ENCODE assay signal across 22 cellular contexts in genomic region chr2:159125858-159126257, GRCh38.
DNase-seq lines count a peak whose midpoint lies in the region; ATAC-seq, FAIRE-seq and TF ChIP-seq lines count a peak whose summit lies in the region.
"Had no signal": no experiment of that assay in that cellular context is flagged by ENCODE, and none has a peak within 500 bp of the region (broad histone marks: within the 10 kb centered on the region; RNA-seq: fewer than 3 reads in every experiment).

No MANE protein-coding gene starts in this region.

- no peaks in the 10 kb centered on the region for H3K36me3 Mint-ChIP-seq in natural killer cell treated with Interleukin-12 subunit alpha and Interleukin-12 subunit beta and Interleukin-15 and Interleukin-18, amount 100 ng/mL, for 72 hours
- H3K36me3 Mint-ChIP-seq in natural killer cell (no peaks in the 10 kb centered on the region), astrocyte (ENCODE audit: low read depth, unreplicated experiment) (peaks cover 15% of the 10 kb centered on the region)
- H3K36me3 Mint-ChIP-seq: CD8-positive, alpha-beta T cell had no signal

- intact Hi-C loops in natural killer cell (cut with micrococcal nuclease) = no loop called here
- intact Hi-C loops in uterus (cut with DNase I; ENCODE audit: low total_unique reads) = no loop called here

- H3K79me2 ChIP-seq in astrocyte (ENCODE audit: insufficient read depth, low read length) = peaks cover 48% of the 10 kb centered on the region

- H3K27me3 ChIP-seq in astrocyte (ENCODE audit: insufficient read depth, low read length) (no peaks in the 10 kb centered on the region), mucosa of rectum (ENCODE audit: control insufficient read depth in 2 of 2, insufficient read depth in 2 of 2, low read length in 2 of 2) (no peaks in the 10 kb centered on the region), uterus (no peaks in the 10 kb centered on the region)
- H3K27me3 ChIP-seq: adrenal gland, MG63, SJCRH30 had no signal

- H3K9me3 Mint-ChIP-seq in natural killer cell treated with Interleukin-12 subunit alpha and Interleukin-12 subunit beta and Interleukin-15 and Interleukin-18, amount 100 ng/mL, for 72 hours = no peaks in the 10 kb centered on the region
- no peaks in the 10 kb centered on the region for H3K9me3 Mint-ChIP-seq in natural killer cell
- H3K9me3 Mint-ChIP-seq in astrocyte (ENCODE audit: unreplicated experiment) = peaks cover 3% of the 10 kb centered on the region
- H3K9me3 Mint-ChIP-seq: activated T-helper 17 cell treated with anti-CD3 and anti-CD28 coated beads, Interleukin-2, amount 50 U/mL, for 72 hours; CD8-positive, alpha-beta T cell; stimulated activated naive CD8-positive, alpha-beta T cell treated with anti-CD3 and anti-CD28 coated beads, Interleukin-15, Interleukin-2, amounts not matched to agents 100 ng/mL and 50 ng/mL, for 24 hours had no signal

- no peaks in the 10 kb centered on the region for H3K27me3 Mint-ChIP-seq in natural killer cell treated with Interleukin-12 subunit alpha and Interleukin-12 subunit beta and Interleukin-15 and Interleukin-18, amount 100 ng/mL, for 72 hours
- H3K27me3 Mint-ChIP-seq in natural killer cell (ENCODE audit: low read depth in 2 of 2) (no peaks in the 10 kb centered on the region), astrocyte (ENCODE audit: low read depth, unreplicated experiment) (no peaks in the 10 kb centered on the region)
- H3K27me3 Mint-ChIP-seq: activated T-helper 17 cell treated with anti-CD3 and anti-CD28 coated beads, Interleukin-2, amount 50 U/mL, for 72 hours; stimulated activated naive CD8-positive, alpha-beta T cell treated with anti-CD3 and anti-CD28 coated beads, Interleukin-15, Interleukin-2, amounts not matched to agents 100 ng/mL and 50 ng/mL, for 24 hours had no signal

- H3K27ac ChIP-seq in astrocyte (ENCODE audit: low read depth, low read length) = peak overlapping the region; percentile 49
- H3K27ac ChIP-seq in mucosa of rectum (ENCODE audit: low read depth in 2 of 2, low read length in 2 of 2) = peak overlapping the region; percentile 86 to 91
- peak overlapping the region in 1 of 2 donors; percentile 11 for H3K27ac ChIP-seq in uterus
- H3K27ac ChIP-seq: SJCRH30 had no signal

- no peak for DNase-seq in natural killer cell treated with Interleukin-12 subunit alpha and Interleukin-12 subunit beta and Interleukin-15 and Interleukin-18, amount 100 ng/mL, for 72 hours (ENCODE audit: low spot score)
- DNase-seq in natural killer cell (no peak), astrocyte (ENCODE audit: low read depth) (no peak), GM20000 (ENCODE audit: low spot score) (no peak), iPS-NIHi11 (ENCODE audit: low spot score) (no peak), uterus (no peak)
- DNase-seq: adrenal gland; CD8-positive, alpha-beta T cell; central memory CD4-positive, alpha-beta T cell; DMS79 treated with DMSO at 0.1 percent for 48 hours; effector CD4-positive, alpha-beta T cell; mesendoderm; MG63; NCI-H2029 treated with DMSO at 0.1 percent for 48 hours; SJCRH30; T1000 had no signal

- H3K36me3 ChIP-seq in astrocyte (ENCODE audit: insufficient read depth, low read length) (no peaks in the 10 kb centered on the region), mucosa of rectum (ENCODE audit: control insufficient read depth in 2 of 2, insufficient read depth in 2 of 2, low read length in 2 of 2) (no peaks in the 10 kb centered on the region), uterus (no peaks in the 10 kb centered on the region)
- H3K36me3 ChIP-seq: adrenal gland, MG63, SJCRH30 had no signal

- FAIRE-seq in astrocyte (lab: Jason Lieb, UNC) = no peak
- FAIRE-seq: HepG2, keratinocyte had no signal

- TF ChIP-seq CTCF in natural killer cell (IDR thresholded peaks at IDR 0.05) = no peak
- no peak for TF ChIP-seq CTCF in astrocyte (IDR thresholded peaks at IDR 0.05; ENCODE audit: insufficient read depth, low read depth, low read length)
- no peak for TF ChIP-seq CTCF in GM20000 (IDR thresholded peaks at IDR 0.05; ENCODE audit: extremely low read depth, missing control alignments)
- TF ChIP-seq CTCF in uterus (IDR thresholded peaks at IDR 0.05) = no peak

- no peak for TF ChIP-seq POLR2A in uterus (IDR thresholded peaks at IDR 0.05)

- ATAC-seq in natural killer cell treated with Interleukin-12 subunit alpha and Interleukin-12 subunit beta and Interleukin-15 and Interleukin-18, amount 100 ng/mL, for 72 hours = no peak
- ATAC-seq in natural killer cell (no peak), HG03354 (IDR thresholded peaks at IDR 0.05; ENCODE audit: poor library complexity, severe bottlenecking, unreplicated experiment) (no peak)
- ATAC-seq: activated T-helper 17 cell treated with anti-CD3 and anti-CD28 coated beads, Interleukin-2, amount 50 U/mL, for 72 hours; CD8-positive, alpha-beta T cell; HepG2 had no signal

- H3K9ac ChIP-seq in astrocyte (ENCODE audit: low read length) = no peak overlapping the region
- H3K9ac ChIP-seq in mucosa of rectum (ENCODE audit: low read depth in 1 of 2, low read length in 2 of 2) = no peak overlapping the region

- no peak overlapping the region for H3K4me2 ChIP-seq in astrocyte (ENCODE audit: low read length)

- H3K4me3 Mint-ChIP-seq in natural killer cell treated with Interleukin-12 subunit alpha and Interleukin-12 subunit beta and Interleukin-15 and Interleukin-18, amount 100 ng/mL, for 72 hours = peak overlapping the region; percentile 35
- H3K4me3 Mint-ChIP-seq in natural killer cell = no peak overlapping the region
- H3K4me3 Mint-ChIP-seq in astrocyte (ENCODE audit: unreplicated experiment) = no peak overlapping the region
- H3K4me3 Mint-ChIP-seq: activated T-helper 17 cell treated with anti-CD3 and anti-CD28 coated beads, Interleukin-2, amount 50 U/mL, for 72 hours; CD8-positive, alpha-beta T cell; stimulated activated naive CD8-positive, alpha-beta T cell treated with anti-CD3 and anti-CD28 coated beads, Interleukin-15, Interleukin-2, amounts not matched to agents 100 ng/mL and 50 ng/mL, for 24 hours had no signal

- no peaks in the 10 kb centered on the region for H4K20me1 ChIP-seq in astrocyte (ENCODE audit: insufficient read depth, low read length)

- peaks cover 50% of the 10 kb centered on the region in 2 donors for H3K4me1 Mint-ChIP-seq in natural killer cell treated with Interleukin-12 subunit alpha and Interleukin-12 subunit beta and Interleukin-15 and Interleukin-18, amount 100 ng/mL, for 72 hours (ENCODE audit: low read depth in 2 of 2)
- H3K4me1 Mint-ChIP-seq in natural killer cell (peaks cover 59 to 67% of the 10 kb centered on the region in 2 donors), astrocyte (ENCODE audit: low read depth, unreplicated experiment) (peaks cover 57% of the 10 kb centered on the region)
- H3K4me1 Mint-ChIP-seq: activated T-helper 17 cell treated with anti-CD3 and anti-CD28 coated beads, Interleukin-2, amount 50 U/mL, for 72 hours had no signal

- H3K9me3 ChIP-seq in astrocyte (ENCODE audit: insufficient read depth, low read depth, low read length) (no peaks in the 10 kb centered on the region), mucosa of rectum (ENCODE audit: control insufficient read depth in 2 of 2, low read length in 2 of 2) (no peaks in the 10 kb centered on the region), uterus (no peaks in the 10 kb centered on the region)
- H3K9me3 ChIP-seq: adrenal gland, MG63, SJCRH30 had no signal

- H3K4me1 ChIP-seq in astrocyte (ENCODE audit: insufficient read depth, low read length) (peaks cover 45% of the 10 kb centered on the region), mucosa of rectum (ENCODE audit: control insufficient read depth in 2 of 2, insufficient read depth in 2 of 2, low read length in 2 of 2) (peaks cover 22 to 33% of the 10 kb centered on the region in 2 donors), uterus (peaks cover 0 to 6% of the 10 kb centered on the region in 2 donors)

- no peak overlapping the region for H2AFZ ChIP-seq in astrocyte (ENCODE audit: low read depth, low read length)

- no peak overlapping the region for H3K4me3 ChIP-seq in astrocyte (ENCODE audit: insufficient read depth, low read depth, low read length)
- no peak overlapping the region for H3K4me3 ChIP-seq in mucosa of rectum (ENCODE audit: low read length in 2 of 2)
- H3K4me3 ChIP-seq in uterus = no peak overlapping the region
- H3K4me3 ChIP-seq: adrenal gland, MG63, SJCRH30 had no signal

- H3K27ac Mint-ChIP-seq in natural killer cell treated with Interleukin-12 subunit alpha and Interleukin-12 subunit beta and Interleukin-15 and Interleukin-18, amount 100 ng/mL, for 72 hours = peak overlapping the region; percentile 45 to 86
- peak overlapping the region in 1 of 2 donors; percentile 87 for H3K27ac Mint-ChIP-seq in natural killer cell
- H3K27ac Mint-ChIP-seq in astrocyte (ENCODE audit: unreplicated experiment) = peak overlapping the region; percentile 53
